14 cellular contexts compared by ENCODE assay signal in the genomic region with DNA sequence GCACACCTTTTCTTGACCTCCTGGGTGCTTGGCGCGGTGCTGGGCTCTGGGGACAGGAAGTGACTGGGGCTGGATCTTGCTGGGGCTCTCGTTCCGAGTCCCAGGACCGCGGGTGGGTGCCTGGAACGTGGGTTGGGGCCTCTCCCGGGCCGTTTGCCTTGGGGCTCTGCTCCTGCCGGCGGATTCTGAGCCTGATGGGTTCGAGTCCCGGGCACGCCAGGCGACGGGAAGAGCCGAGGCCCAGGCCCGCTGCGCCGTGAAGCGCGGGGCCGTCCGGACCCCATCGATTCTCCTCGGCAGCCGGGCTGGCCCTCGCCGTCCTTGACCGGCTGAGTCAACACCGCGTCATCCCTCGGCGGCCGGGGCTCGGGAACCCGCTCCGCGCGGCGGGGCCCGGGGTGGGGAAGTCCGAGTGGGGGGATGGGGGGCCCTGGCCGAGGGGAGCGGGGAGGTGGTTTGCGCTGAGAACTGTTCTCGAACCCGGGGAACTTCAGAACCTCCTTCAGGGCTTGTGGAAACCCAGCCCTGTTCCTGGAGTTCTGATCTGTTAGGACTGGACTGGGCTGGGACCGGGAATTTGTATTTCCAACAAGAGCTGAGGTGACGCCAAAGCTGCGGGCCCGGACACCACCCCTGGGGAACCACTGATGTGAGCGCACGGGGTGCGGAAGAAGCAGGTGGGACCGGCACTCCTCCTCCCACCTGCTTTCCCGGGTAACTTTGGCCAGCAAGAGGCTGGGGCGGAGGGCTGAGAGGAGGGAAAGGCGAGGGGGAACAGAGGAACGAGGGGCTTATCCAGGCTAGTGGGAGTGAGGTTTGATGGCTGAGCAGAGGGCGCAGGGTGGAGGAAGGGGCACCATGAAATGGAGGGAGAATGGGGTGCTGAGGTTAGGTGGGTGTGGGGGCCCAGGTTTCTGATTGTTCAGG. TPM values are rescaled to one million over a fixed set of nuclear protein-coding genes. Genes with fewer than 3 reads are reported as not detected.
DNase-seq lines count a peak whose midpoint lies in the region; ATAC-seq, FAIRE-seq and TF ChIP-seq lines count a peak whose summit lies in the region.
"Had no signal": no experiment of that assay in that cellular context is flagged by ENCODE, and none has a peak within 500 bp of the region (broad histone marks: within the 10 kb centered on the region; RNA-seq: fewer than 3 reads in every experiment).

No MANE protein-coding gene starts in this region.

- H3K27me3 Mint-ChIP-seq in CD14-positive monocyte (ENCODE audit: low read depth in 3 of 3), result peaks cover 0 to 7% (median 0%) of the 10 kb centered on the region in 3 donors

- H3K27ac Mint-ChIP-seq in CD14-positive monocyte, result peak overlapping the region in 3 of 7 donors; percentile 70 to 80 (median 80)
- H3K27ac Mint-ChIP-seq: stimulated activated naive CD8-positive, alpha-beta T cell treated with anti-CD3 and anti-CD28 coated beads, Interleukin-15, Interleukin-2, amounts not matched to agents 100 ng/mL and 50 ng/mL, for 24 hours; T-helper 1 cell treated with Interleukin-12 subunit alpha and Interleukin-12 subunit beta and Interleukin-4 antibody, amounts not matched to agents 30 μg/mL and 1 μg/mL, for 36 hours had no signal

- peaks cover 22% of the 10 kb centered on the region for H3K4me1 ChIP-seq in skeletal muscle satellite cell (ENCODE audit: control insufficient read depth, insufficient read depth, low read length)

- ATAC-seq in HG02678 (IDR thresholded peaks at IDR 0.05; ENCODE audit: unreplicated experiment), result no peak
- ATAC-seq: sciatic nerve had no signal

- TF ChIP-seq CTCF in CD14-positive monocyte (IDR thresholded peaks at IDR 0.05), result no peak

- TF ChIP-seq POLR2A in H54 (IDR thresholded peaks at IDR 0.05; ENCODE audit: low read depth, low read length), result peak; percentile 78

- H3K27me3 ChIP-seq in skeletal muscle satellite cell (ENCODE audit: control insufficient read depth, insufficient read depth, low read length), result peaks cover 16% of the 10 kb centered on the region

- H3K36me3 ChIP-seq in skeletal muscle satellite cell (ENCODE audit: insufficient read depth, low read length), result no peaks in the 10 kb centered on the region

- peaks cover 77% of the 10 kb centered on the region for H3K4me1 Mint-ChIP-seq in CD14-positive monocyte

- no peaks in the 10 kb centered on the region for H3K9me3 ChIP-seq in skeletal muscle satellite cell (replicated peaks; ENCODE audit: low read length)

- H3K4me3 Mint-ChIP-seq in CD14-positive monocyte, result no peak overlapping the region
- H3K4me3 Mint-ChIP-seq: stimulated activated naive CD8-positive, alpha-beta T cell treated with anti-CD3 and anti-CD28 coated beads, Interleukin-15, Interleukin-2, amounts not matched to agents 100 ng/mL and 50 ng/mL, for 24 hours; T-helper 1 cell treated with Interleukin-12 subunit alpha and Interleukin-12 subunit beta and Interleukin-4 antibody, amounts not matched to agents 30 μg/mL and 1 μg/mL, for 36 hours had no signal

- H3K9me3 Mint-ChIP-seq in CD14-positive monocyte, result peaks cover 0 to 2% (median 0%) of the 10 kb centered on the region in 7 donors
- H3K9me3 Mint-ChIP-seq: stimulated activated naive CD8-positive, alpha-beta T cell treated with anti-CD3 and anti-CD28 coated beads, Interleukin-15, Interleukin-2, amounts not matched to agents 100 ng/mL and 50 ng/mL, for 24 hours; T-helper 1 cell treated with Interleukin-12 subunit alpha and Interleukin-12 subunit beta and Interleukin-4 antibody, amounts not matched to agents 30 μg/mL and 1 μg/mL, for 36 hours had no signal

- DNase-seq in H54 (ENCODE audit: insufficient read length, low spot score) (peak; percentile 87), astrocyte of the hippocampus (ENCODE audit: low read depth, low spot score) (peak; percentile 82), iPS-NIHi11 (ENCODE audit: low spot score) (peak; percentile 57), GOT3 (lab: John Stamatoyannopoulos, UW) (no peak), COR-L47 (lab: John Stamatoyannopoulos, UW) (no peak), CD14-positive monocyte (ENCODE audit: low spot score) (no peak)
- DNase-seq: activated effector memory CD4-positive, alpha-beta T cell treated with Interleukin-2 at 50 U/mL for 16 hours; NCI-H446 treated with DMSO at 0.1 percent for 48 hours had no signal

- intact Hi-C loops in CD14-positive monocyte (cut with micrococcal nuclease), result loop anchor here in 1 of 2 donors (10.0 kb wide), 1 partner anchor 59 kb away; no protein-coding TSS in a partner anchor

- FAIRE-seq in H54 (lab: Jason Lieb, UNC), result peak; percentile 72
- FAIRE-seq: frontal cortex had no signal

- H3K9ac ChIP-seq in skeletal muscle satellite cell (ENCODE audit: low read depth, low read length), result peak overlapping the region; percentile 66

- H3K36me3 Mint-ChIP-seq in CD14-positive monocyte, result peaks cover 34 to 47% of the 10 kb centered on the region in 2 donors

- peak overlapping the region; percentile 69 for H3K4me3 ChIP-seq in skeletal muscle satellite cell (ENCODE audit: low read length)

- H3K4me2 ChIP-seq in skeletal muscle satellite cell (ENCODE audit: low read length), result peak overlapping the region; percentile 81

RNA-seq across cellular contexts. Expression of gene HHEX, which starts 6.2 kb away (rescaled TPM):
- total RNA-seq in skeletal muscle satellite cell (2012; rRNA removed), result 0.22 and 0.76 TPM in 2 replicates
- 10 to 100 TPM; 33.6 to 54.6 TPM for polyA plus RNA-seq in CD14-positive monocyte

Comparison
In these comparisons a context has a peak if more than half of its experiments do, and no peak if none do; other contexts are left out.
1. DNase-seq: peak in H54 (single experiment), astrocyte of the hippocampus (single experiment) and iPS-NIHi11 (single experiment); none in GOT3 (single experiment), COR-L47 (single experiment) and CD14-positive monocyte (single experiment).